ENCODE assay signal across 20 cellular contexts in the genomic region with DNA sequence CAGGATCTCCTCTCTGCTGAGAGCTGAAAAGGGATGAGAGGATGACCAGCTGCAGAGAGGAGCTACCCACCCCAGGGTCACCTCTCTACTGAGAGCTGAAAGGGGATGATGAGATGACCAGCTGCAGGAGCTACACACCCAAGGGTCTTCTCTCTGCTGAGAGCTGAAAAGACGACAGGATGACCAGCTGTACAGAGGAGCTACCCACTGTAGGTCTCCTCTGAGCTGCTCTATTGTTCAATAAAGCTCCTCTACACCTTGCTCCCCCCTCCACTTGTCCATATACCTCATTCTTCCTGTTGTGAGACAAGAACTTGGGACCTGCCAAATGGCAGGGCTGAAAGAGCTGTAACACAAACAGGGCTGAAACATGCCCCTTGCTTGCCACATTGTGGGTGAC.
DNase-seq lines count a peak whose midpoint lies in the region; FAIRE-seq and TF ChIP-seq lines count a peak whose summit lies in the region.
"Had no signal": no experiment of that assay in that cellular context is flagged by ENCODE, and none has a peak within 500 bp of the region (broad histone marks: within the 10 kb centered on the region; RNA-seq: fewer than 3 reads in every experiment).

No MANE protein-coding gene starts in this region.

- H3K27ac ChIP-seq in breast epithelium (peak overlapping the region; percentile 51 to 70), mammary epithelial cell (ENCODE audit: insufficient read depth, low read depth, low read length) (no peak overlapping the region), kidney (ENCODE audit: low read depth in 2 of 2, low read length in 2 of 2) (peak overlapping the region; percentile 66 to 69), thyroid gland (peak overlapping the region; percentile 68 to 90 (median 85)), esophagus squamous epithelium (no peak overlapping the region)
- H3K27ac ChIP-seq: 22Rv1, BLaER1 had no signal

- intact Hi-C loops in breast epithelium (cut with DNase I; ENCODE audit: low total_unique reads): no loop called here
- intact Hi-C loops in mammary epithelial cell (cut with micrococcal nuclease): no loop called here
- intact Hi-C loops in kidney (cut with DNase I): no loop called here
- intact Hi-C loops in thyroid gland (cut with DNase I): no loop called here
- intact Hi-C loops in esophagus squamous epithelium (cut with DNase I): no loop called here

- H3K36me3 ChIP-seq in breast epithelium (no peaks in the 10 kb centered on the region), mammary epithelial cell (ENCODE audit: insufficient read depth, low read length) (no peaks in the 10 kb centered on the region), kidney (ENCODE audit: control insufficient read depth in 1 of 2, insufficient read depth in 2 of 2, low read length in 2 of 2) (no peaks in the 10 kb centered on the region), thyroid gland (no peaks in the 10 kb centered on the region), esophagus squamous epithelium (no peaks in the 10 kb centered on the region)
- H3K36me3 ChIP-seq: BE2C, BLaER1 had no signal

- TF ChIP-seq CTCF in breast epithelium (IDR thresholded peaks at IDR 0.05) (no peak), mammary epithelial cell (conservative IDR thresholded peaks at IDR 0.05 in 1 of 2, IDR thresholded peaks at IDR 0.05 in 1 of 2; ENCODE audit: extremely low read depth in 1 of 2, insufficient read depth in 1 of 2, low read depth in 1 of 2, low read length in 2 of 2) (no peak), kidney (IDR thresholded peaks at IDR 0.05; ENCODE audit: borderline replicate concordance, extremely low read depth, insufficient read depth) (no peak), thyroid gland (IDR thresholded peaks at IDR 0.05) (no peak), esophagus squamous epithelium (IDR thresholded peaks at IDR 0.05) (no peak)

- H3K9me3 ChIP-seq in breast epithelium (peaks cover 6 to 11% of the 10 kb centered on the region in 2 donors), mammary epithelial cell (replicated peaks; ENCODE audit: insufficient read depth, low read length) (peaks cover 2% of the 10 kb centered on the region), kidney (ENCODE audit: control insufficient read depth in 1 of 2, low read length in 2 of 2) (peaks cover 0 to 2% of the 10 kb centered on the region in 2 donors), thyroid gland (no peaks in the 10 kb centered on the region), esophagus squamous epithelium (peaks cover 0 to 13% (median 8%) of the 10 kb centered on the region in 3 donors)

- BruUV-seq in mammary epithelial cell (replicated peaks; lab: Mats Ljungman, UMichigan): no TSS peak

- H3K4me2 ChIP-seq in mammary epithelial cell (ENCODE audit: insufficient read depth, low read depth, low read length): no peak overlapping the region
- H3K4me2 ChIP-seq: BLaER1 had no signal

- WGBS in mammary epithelial cell (ENCODE audit: low coverage, missing lambda C conversion rate): 82% methylated on average over 1 of the region's 1 CpG
- 83 to 88% methylated on average over 1 of the region's 1 CpG for WGBS in thyroid gland, 2 donors
- WGBS in esophagus squamous epithelium, 2 donors: 40 to 67% methylated on average over 1 of the region's 1 CpG

- CTCF ChIA-PET in mammary epithelial cell (lab: Charles Lee; ENCODE audit: low non-redundant PET): no interaction called here

- H3K27me3 ChIP-seq in breast epithelium: no peaks in the 10 kb centered on the region
- H3K27me3 ChIP-seq in mammary epithelial cell (ENCODE audit: insufficient read depth, low read length): no peaks in the 10 kb centered on the region
- H3K27me3 ChIP-seq in thyroid gland: no peaks in the 10 kb centered on the region
- H3K27me3 ChIP-seq in esophagus squamous epithelium: no peaks in the 10 kb centered on the region
- H3K27me3 ChIP-seq: BE2C, BLaER1 had no signal

- dilution Hi-C loops in mammary epithelial cell (cut with HindIII; ENCODE audit: low sequenced_read_pairs): no loop called here

- H3K4me3 ChIP-seq in breast epithelium: no peak overlapping the region
- H3K4me3 ChIP-seq in mammary epithelial cell (replicated peaks in 1 of 3; ENCODE audit: insufficient read depth in 1 of 3, low read depth in 2 of 3, low read length in 3 of 3): no peak overlapping the region
- H3K4me3 ChIP-seq in kidney (ENCODE audit: low read length in 2 of 2): no peak overlapping the region
- H3K4me3 ChIP-seq in thyroid gland (replicated peaks in 1 of 3): no peak overlapping the region
- H3K4me3 ChIP-seq in esophagus squamous epithelium: no peak overlapping the region
- H3K4me3 ChIP-seq: BLaER1 had no signal

- in situ Hi-C loops in mammary epithelial cell (cut with MboI; ENCODE audit: low sequenced_read_pairs in 2 of 2): no loop called here

- FAIRE-seq in kidney (lab: Jason Lieb, UNC): no peak
- FAIRE-seq: A204.1, D721Med, G401.6, GM12891 had no signal

- no peaks in the 10 kb centered on the region for H3K79me2 ChIP-seq in mammary epithelial cell (ENCODE audit: insufficient read depth, low read length)

- H4K20me1 ChIP-seq in mammary epithelial cell (ENCODE audit: insufficient read depth, low read length): no peaks in the 10 kb centered on the region
- H4K20me1 ChIP-seq: BLaER1 had no signal

- DNase-seq in breast epithelium (ENCODE audit: low spot score in 2 of 2) (no peak), mammary epithelial cell (no peak), kidney (no peak), thyroid gland (no peak), esophagus squamous epithelium (lab: John Stamatoyannopoulos, UW) (no peak), A172 (ENCODE audit: low spot score) (no peak)
- DNase-seq: ACHN; BE2C; C1 segment of cervical spinal cord; Caco-2; Calu3; CD4-positive, alpha-beta T cell; CD8-positive, alpha-beta T cell; GF-D8 had no signal

- no peaks in the 10 kb centered on the region for H3K4me1 ChIP-seq in breast epithelium
- H3K4me1 ChIP-seq in mammary epithelial cell (ENCODE audit: insufficient read depth, low read length): no peaks in the 10 kb centered on the region
- peaks cover 0 to 3% of the 10 kb centered on the region in 2 donors for H3K4me1 ChIP-seq in kidney (ENCODE audit: control insufficient read depth in 1 of 2, insufficient read depth in 1 of 2, low read depth in 1 of 2, low read length in 2 of 2)
- H3K4me1 ChIP-seq in thyroid gland: peaks cover 15 to 19% of the 10 kb centered on the region in 2 donors
- H3K4me1 ChIP-seq in esophagus squamous epithelium: peaks cover 0 to 16% (median 6%) of the 10 kb centered on the region in 3 donors
- H3K4me1 ChIP-seq: BE2C, BLaER1, Caco-2 had no signal

- H2AFZ ChIP-seq in mammary epithelial cell (ENCODE audit: low read depth, low read length): no peak overlapping the region

- H3K9ac ChIP-seq in mammary epithelial cell (ENCODE audit: insufficient read depth, low read length): no peak overlapping the region
- no peak overlapping the region for H3K9ac ChIP-seq in kidney (ENCODE audit: low read length in 2 of 2)
- H3K9ac ChIP-seq: BLaER1 had no signal

- TF ChIP-seq POLR2A in breast epithelium (IDR thresholded peaks at IDR 0.05) (no peak), thyroid gland (IDR thresholded peaks at IDR 0.05) (no peak), esophagus squamous epithelium (IDR thresholded peaks at IDR 0.05) (no peak)

Comparison
In these comparisons a context has a peak if more than half of its experiments do, and no peak if none do; other contexts are left out.
1. H3K27ac ChIP-seq: peak in breast epithelium (2 of 2), kidney (2 of 2) and thyroid gland (3 of 3); none in mammary epithelial cell (single experiment) and esophagus squamous epithelium (0 of 4).